Comparison of ENCODE assay signal across 1 cellular context in the genomic region with DNA sequence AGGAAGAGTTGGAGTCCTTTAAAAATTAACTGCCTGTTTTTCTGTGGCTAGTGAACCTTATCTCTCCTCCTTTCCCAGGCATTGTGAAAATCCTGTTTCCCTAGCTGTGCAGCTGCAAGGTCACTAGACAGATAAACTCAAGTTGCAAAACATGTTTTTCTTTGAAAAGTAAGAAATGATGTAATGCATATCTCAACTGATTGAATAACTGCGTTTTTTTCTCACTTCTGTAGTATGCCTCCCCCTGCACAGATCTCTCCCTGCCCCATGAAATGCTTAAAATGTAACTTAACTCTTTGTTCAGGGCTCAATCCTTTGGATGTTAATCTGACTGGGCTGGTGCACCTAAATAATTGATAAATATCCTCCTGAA.
A peak's percentile ranks its signal among the peaks of the same experiment; 100 is the strongest.
TF ChIP-seq lines count a peak whose summit lies in the region.

No MANE protein-coding gene starts in this region.

TF ChIP-seq in HepG2, 621 proteins besides CTCF, POLR2A, EP300 and RAD21 (continued from another document and continues in another):
- peak; percentile 86 for TF ChIP-seq ATF7 (IDR thresholded peaks at IDR 0.05)
- peak; percentile 92; the same call in 1 of the 2 replicates for TF ChIP-seq ATF7 (CRISPR knock-in tag; IDR thresholded peaks at IDR 0.05)
- peak; percentile 85 for TF ChIP-seq ZNF747 (CRISPR knock-in tag; IDR thresholded peaks at IDR 0.05; ENCODE audit: borderline replicate concordance)
- peak; percentile 69; the same call in 1 of the 2 replicates for TF ChIP-seq SIX1 (CRISPR knock-in tag; IDR thresholded peaks at IDR 0.05; ENCODE audit: borderline replicate concordance)
- peak; percentile 91 for TF ChIP-seq SOX5 (CRISPR knock-in tag; IDR thresholded peaks at IDR 0.05; ENCODE audit: borderline replicate concordance)
- TF ChIP-seq, protein P1, sequence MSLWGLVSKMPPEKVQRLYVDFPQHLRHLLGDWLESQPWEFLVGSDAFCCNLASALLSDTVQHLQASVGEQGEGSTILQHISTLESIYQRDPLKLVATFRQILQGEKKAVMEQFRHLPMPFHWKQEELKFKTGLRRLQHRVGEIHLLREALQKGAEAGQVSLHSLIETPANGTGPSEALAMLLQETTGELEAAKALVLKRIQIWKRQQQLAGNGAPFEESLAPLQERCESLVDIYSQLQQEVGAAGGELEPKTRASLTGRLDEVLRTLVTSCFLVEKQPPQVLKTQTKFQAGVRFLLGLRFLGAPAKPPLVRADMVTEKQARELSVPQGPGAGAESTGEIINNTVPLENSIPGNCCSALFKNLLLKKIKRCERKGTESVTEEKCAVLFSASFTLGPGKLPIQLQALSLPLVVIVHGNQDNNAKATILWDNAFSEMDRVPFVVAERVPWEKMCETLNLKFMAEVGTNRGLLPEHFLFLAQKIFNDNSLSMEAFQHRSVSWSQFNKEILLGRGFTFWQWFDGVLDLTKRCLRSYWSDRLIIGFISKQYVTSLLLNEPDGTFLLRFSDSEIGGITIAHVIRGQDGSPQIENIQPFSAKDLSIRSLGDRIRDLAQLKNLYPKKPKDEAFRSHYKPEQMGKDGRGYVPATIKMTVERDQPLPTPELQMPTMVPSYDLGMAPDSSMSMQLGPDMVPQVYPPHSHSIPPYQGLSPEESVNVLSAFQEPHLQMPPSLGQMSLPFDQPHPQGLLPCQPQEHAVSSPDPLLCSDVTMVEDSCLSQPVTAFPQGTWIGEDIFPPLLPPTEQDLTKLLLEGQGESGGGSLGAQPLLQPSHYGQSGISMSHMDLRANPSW (CRISPR knock-in tag; IDR thresholded peaks at IDR 0.05; ENCODE audit: borderline replicate concordance): peak; percentile 89; the same call in 1 of the 2 replicates
- peak; percentile 64 for TF ChIP-seq PHF21A (CRISPR knock-in tag; IDR thresholded peaks at IDR 0.05)
- TF ChIP-seq POLR2AphosphoS2 (IDR thresholded peaks at IDR 0.05; ENCODE audit: low read depth, low read length): no peak
- TF ChIP-seq IRF2 (CRISPR knock-in tag; IDR thresholded peaks at IDR 0.05): peak; percentile 93
- TF ChIP-seq MXD4 (CRISPR knock-in tag; IDR thresholded peaks at IDR 0.05): 0 out of 2 replicates have a peak, but pooled peaks have one; percentile 47
- TF ChIP-seq MYNN (CRISPR knock-in tag; IDR thresholded peaks at IDR 0.05; ENCODE audit: low read depth): no peak
- peak; percentile 83 for TF ChIP-seq ELF3 (CRISPR knock-in tag; IDR thresholded peaks at IDR 0.05)
- peak; percentile 92 for TF ChIP-seq BCL6 (CRISPR knock-in tag; IDR thresholded peaks at IDR 0.05)
- TF ChIP-seq, protein P2, sequence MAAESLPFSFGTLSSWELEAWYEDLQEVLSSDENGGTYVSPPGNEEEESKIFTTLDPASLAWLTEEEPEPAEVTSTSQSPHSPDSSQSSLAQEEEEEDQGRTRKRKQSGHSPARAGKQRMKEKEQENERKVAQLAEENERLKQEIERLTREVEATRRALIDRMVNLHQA (CRISPR knock-in tag; IDR thresholded peaks at IDR 0.05): no peak
- TF ChIP-seq SOX13 (IDR thresholded peaks at IDR 0.05): peak; percentile 64
- peak in 1 of 2 experiments; percentile 93; a peak in 2 of 4 replicates for TF ChIP-seq SOX13 (CRISPR knock-in tag; conservative IDR thresholded peaks at IDR 0.05 in 1 of 2, IDR thresholded peaks at IDR 0.05 in 1 of 2)
- no peak for TF ChIP-seq RFX5 (IDR thresholded peaks at IDR 0.05; ENCODE audit: low read depth, low read length)
- TF ChIP-seq ZNF790 (CRISPR knock-in tag; IDR thresholded peaks at IDR 0.05; ENCODE audit: borderline replicate concordance): no peak
- TF ChIP-seq, protein P3, sequence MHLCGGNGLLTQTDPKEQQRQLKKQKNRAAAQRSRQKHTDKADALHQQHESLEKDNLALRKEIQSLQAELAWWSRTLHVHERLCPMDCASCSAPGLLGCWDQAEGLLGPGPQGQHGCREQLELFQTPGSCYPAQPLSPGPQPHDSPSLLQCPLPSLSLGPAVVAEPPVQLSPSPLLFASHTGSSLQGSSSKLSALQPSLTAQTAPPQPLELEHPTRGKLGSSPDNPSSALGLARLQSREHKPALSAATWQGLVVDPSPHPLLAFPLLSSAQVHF (CRISPR knock-in tag; IDR thresholded peaks at IDR 0.05): no peak
- TF ChIP-seq, protein P4, sequence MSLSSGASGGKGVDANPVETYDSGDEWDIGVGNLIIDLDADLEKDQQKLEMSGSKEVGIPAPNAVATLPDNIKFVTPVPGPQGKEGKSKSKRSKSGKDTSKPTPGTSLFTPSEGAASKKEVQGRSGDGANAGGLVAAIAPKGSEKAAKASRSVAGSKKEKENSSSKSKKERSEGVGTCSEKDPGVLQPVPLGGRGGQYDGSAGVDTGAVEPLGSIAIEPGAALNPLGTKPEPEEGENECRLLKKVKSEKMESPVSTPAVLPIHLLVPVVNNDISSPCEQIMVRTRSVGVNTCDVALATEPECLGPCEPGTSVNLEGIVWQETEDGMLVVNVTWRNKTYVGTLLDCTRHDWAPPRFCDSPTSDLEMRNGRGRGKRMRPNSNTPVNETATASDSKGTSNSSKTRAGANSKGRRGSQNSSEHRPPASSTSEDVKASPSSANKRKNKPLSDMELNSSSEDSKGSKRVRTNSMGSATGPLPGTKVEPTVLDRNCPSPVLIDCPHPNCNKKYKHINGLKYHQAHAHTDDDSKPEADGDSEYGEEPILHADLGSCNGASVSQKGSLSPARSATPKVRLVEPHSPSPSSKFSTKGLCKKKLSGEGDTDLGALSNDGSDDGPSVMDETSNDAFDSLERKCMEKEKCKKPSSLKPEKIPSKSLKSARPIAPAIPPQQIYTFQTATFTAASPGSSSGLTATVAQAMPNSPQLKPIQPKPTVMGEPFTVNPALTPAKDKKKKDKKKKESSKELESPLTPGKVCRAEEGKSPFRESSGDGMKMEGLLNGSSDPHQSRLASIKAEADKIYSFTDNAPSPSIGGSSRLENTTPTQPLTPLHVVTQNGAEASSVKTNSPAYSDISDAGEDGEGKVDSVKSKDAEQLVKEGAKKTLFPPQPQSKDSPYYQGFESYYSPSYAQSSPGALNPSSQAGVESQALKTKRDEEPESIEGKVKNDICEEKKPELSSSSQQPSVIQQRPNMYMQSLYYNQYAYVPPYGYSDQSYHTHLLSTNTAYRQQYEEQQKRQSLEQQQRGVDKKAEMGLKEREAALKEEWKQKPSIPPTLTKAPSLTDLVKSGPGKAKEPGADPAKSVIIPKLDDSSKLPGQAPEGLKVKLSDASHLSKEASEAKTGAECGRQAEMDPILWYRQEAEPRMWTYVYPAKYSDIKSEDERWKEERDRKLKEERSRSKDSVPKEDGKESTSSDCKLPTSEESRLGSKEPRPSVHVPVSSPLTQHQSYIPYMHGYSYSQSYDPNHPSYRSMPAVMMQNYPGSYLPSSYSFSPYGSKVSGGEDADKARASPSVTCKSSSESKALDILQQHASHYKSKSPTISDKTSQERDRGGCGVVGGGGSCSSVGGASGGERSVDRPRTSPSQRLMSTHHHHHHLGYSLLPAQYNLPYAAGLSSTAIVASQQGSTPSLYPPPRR (CRISPR knock-in tag; IDR thresholded peaks at IDR 0.05; ENCODE audit: borderline replicate concordance): peak; percentile 67; the same call in 1 of the 2 replicates
- TF ChIP-seq, protein P5, sequence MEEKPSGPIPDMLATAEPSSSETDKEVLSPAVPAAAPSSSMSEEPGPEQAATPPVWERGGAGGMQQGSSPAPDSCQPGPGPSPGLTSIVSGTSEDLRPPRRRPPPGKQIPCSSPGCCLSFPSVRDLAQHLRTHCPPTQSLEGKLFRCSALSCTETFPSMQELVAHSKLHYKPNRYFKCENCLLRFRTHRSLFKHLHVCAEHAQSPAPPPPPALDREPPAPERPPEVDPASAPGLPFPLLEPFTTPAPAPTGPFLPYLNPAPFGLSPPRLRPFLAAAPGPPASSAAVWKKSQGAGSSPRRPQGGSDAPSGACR (CRISPR knock-in tag; IDR thresholded peaks at IDR 0.05): no peak
- TF ChIP-seq U2AF2 (IDR thresholded peaks at IDR 0.05; ENCODE audit: low read depth, low read length): no peak
- TF ChIP-seq RBAK (CRISPR knock-in tag; IDR thresholded peaks at IDR 0.05): no peak
- TF ChIP-seq, protein P6, sequence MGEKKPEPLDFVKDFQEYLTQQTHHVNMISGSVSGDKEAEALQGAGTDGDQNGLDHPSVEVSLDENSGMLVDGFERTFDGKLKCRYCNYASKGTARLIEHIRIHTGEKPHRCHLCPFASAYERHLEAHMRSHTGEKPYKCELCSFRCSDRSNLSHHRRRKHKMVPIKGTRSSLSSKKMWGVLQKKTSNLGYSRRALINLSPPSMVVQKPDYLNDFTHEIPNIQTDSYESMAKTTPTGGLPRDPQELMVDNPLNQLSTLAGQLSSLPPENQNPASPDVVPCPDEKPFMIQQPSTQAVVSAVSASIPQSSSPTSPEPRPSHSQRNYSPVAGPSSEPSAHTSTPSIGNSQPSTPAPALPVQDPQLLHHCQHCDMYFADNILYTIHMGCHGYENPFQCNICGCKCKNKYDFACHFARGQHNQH (CRISPR knock-in tag; IDR thresholded peaks at IDR 0.05): 0 out of 2 replicates have a peak, but pooled peaks have one; percentile 27
- peak; percentile 59 for TF ChIP-seq FOSL2 (CRISPR knock-in tag; IDR thresholded peaks at IDR 0.05)
- TF ChIP-seq TBL1XR1 (IDR thresholded peaks at IDR 0.05; ENCODE audit: borderline replicate concordance, low read length, partially characterized antibody): peak; percentile 55
- TF ChIP-seq HNRNPL (IDR thresholded peaks at IDR 0.05; ENCODE audit: low read depth, low read length): no peak
- TF ChIP-seq, protein P7, sequence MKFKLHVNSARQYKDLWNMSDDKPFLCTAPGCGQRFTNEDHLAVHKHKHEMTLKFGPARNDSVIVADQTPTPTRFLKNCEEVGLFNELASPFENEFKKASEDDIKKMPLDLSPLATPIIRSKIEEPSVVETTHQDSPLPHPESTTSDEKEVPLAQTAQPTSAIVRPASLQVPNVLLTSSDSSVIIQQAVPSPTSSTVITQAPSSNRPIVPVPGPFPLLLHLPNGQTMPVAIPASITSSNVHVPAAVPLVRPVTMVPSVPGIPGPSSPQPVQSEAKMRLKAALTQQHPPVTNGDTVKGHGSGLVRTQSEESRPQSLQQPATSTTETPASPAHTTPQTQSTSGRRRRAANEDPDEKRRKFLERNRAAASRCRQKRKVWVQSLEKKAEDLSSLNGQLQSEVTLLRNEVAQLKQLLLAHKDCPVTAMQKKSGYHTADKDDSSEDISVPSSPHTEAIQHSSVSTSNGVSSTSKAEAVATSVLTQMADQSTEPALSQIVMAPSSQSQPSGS (CRISPR knock-in tag; IDR thresholded peaks at IDR 0.05): peak; percentile 100
- TF ChIP-seq CEBPB (IDR thresholded peaks at IDR 0.05; ENCODE audit: borderline replicate concordance, low read depth, low read length): peak; percentile 86
- TF ChIP-seq ZNF841 (CRISPR knock-in tag; IDR thresholded peaks at IDR 0.05; ENCODE audit: borderline replicate concordance): no peak
- TF ChIP-seq, protein P8, sequence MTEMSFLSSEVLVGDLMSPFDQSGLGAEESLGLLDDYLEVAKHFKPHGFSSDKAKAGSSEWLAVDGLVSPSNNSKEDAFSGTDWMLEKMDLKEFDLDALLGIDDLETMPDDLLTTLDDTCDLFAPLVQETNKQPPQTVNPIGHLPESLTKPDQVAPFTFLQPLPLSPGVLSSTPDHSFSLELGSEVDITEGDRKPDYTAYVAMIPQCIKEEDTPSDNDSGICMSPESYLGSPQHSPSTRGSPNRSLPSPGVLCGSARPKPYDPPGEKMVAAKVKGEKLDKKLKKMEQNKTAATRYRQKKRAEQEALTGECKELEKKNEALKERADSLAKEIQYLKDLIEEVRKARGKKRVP (CRISPR knock-in tag; IDR thresholded peaks at IDR 0.05): peak in 1 of 2 experiments; percentile 89; a peak in 2 of 4 replicates
- TF ChIP-seq, protein P9, sequence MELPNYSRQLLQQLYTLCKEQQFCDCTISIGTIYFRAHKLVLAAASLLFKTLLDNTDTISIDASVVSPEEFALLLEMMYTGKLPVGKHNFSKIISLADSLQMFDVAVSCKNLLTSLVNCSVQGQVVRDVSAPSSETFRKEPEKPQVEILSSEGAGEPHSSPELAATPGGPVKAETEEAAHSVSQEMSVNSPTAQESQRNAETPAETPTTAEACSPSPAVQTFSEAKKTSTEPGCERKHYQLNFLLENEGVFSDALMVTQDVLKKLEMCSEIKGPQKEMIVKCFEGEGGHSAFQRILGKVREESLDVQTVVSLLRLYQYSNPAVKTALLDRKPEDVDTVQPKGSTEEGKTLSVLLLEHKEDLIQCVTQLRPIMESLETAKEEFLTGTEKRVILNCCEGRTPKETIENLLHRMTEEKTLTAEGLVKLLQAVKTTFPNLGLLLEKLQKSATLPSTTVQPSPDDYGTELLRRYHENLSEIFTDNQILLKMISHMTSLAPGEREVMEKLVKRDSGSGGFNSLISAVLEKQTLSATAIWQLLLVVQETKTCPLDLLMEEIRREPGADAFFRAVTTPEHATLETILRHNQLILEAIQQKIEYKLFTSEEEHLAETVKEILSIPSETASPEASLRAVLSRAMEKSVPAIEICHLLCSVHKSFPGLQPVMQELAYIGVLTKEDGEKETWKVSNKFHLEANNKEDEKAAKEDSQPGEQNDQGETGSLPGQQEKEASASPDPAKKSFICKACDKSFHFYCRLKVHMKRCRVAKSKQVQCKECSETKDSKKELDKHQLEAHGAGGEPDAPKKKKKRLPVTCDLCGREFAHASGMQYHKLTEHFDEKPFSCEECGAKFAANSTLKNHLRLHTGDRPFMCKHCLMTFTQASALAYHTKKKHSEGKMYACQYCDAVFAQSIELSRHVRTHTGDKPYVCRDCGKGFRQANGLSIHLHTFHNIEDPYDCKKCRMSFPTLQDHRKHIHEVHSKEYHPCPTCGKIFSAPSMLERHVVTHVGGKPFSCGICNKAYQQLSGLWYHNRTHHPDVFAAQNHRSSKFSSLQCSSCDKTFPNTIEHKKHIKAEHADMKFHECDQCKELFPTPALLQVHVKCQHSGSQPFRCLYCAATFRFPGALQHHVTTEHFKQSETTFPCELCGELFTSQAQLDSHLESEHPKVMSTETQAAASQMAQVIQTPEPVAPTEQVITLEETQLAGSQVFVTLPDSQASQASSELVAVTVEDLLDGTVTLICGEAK (IDR thresholded peaks at IDR 0.05): no peak
- TF ChIP-seq, protein P9 (CRISPR knock-in tag; IDR thresholded peaks at IDR 0.05): no peak; the same call in 1 of the 2 replicates
- TF ChIP-seq RFXANK (CRISPR knock-in tag; IDR thresholded peaks at IDR 0.05): 0 out of 2 replicates have a peak, but pooled peaks have one; percentile 52
